In genomic region chr12:123150804-123151678, GRCh38 we compare ENCODE assay signal across 8 cellular contexts. TPM values are rescaled to one million over a fixed set of nuclear protein-coding genes. Genes with fewer than 3 reads are reported as not detected.
DNase-seq lines count a peak whose midpoint lies in the region; ATAC-seq and TF ChIP-seq lines count a peak whose summit lies in the region.

Gene PITPNM2, minus strand, starts transcription at chr12:123151090. Its CDS starts 116,500 bp downstream, at chr12:123034590.

- DNase-seq in NCI-H748 treated with DMSO at 0.1 percent for 48 hours (lab: John Stamatoyannopoulos, UW) (peak; percentile 14), endodermal cell (peak; percentile 84), mesothelial cell of epicardium (ENCODE audit: low spot score in 2 of 2, unreplicated experiment in 2 of 2) (peak; percentile 51 to 63)
- peak; percentile 18 to 33 (median 27) for DNase-seq in activated CD8-positive, alpha-beta memory T cell treated with anti-CD3 and anti-CD28 coated beads for 48 hours (ENCODE audit: low read depth in 2 of 3, low spot score in 2 of 3)
- peak; percentile 49 to 75 for DNase-seq in stimulated activated effector memory CD8-positive, alpha-beta T cell treated with anti-CD3 and anti-CD28 coated beads, Interleukin-12 subunit alpha, Interleukin-12 subunit beta, amount 100 ng/mL, for 72 hours (ENCODE audit: low spot score in 2 of 2)

- H3K4me1 Mint-ChIP-seq in endodermal cell, result peaks cover 28% of the 10 kb centered on the region
- peaks cover 14% of the 10 kb centered on the region for H3K4me1 Mint-ChIP-seq in mesothelial cell of epicardium
- H3K4me1 Mint-ChIP-seq in stimulated activated effector memory CD8-positive, alpha-beta T cell treated with anti-CD3 and anti-CD28 coated beads, Interleukin-12 subunit alpha, Interleukin-12 subunit beta, amount 100 ng/mL, for 72 hours, result peaks cover 16% of the 10 kb centered on the region

- no peaks in the 10 kb centered on the region for H3K4me1 ChIP-seq in endodermal cell (ENCODE audit: control insufficient read depth, insufficient read depth, low read length)

- peak within 1 kb of the TSS; percentile 57 for H3K9ac ChIP-seq in endodermal cell (ENCODE audit: extremely low read depth, low read length, poor library complexity, severe bottlenecking)

- peaks cover 8% of the 10 kb centered on the region for H3K36me3 ChIP-seq in endodermal cell (ENCODE audit: control insufficient read depth, insufficient read depth, low read length)

- H3K27ac ChIP-seq in endodermal cell (ENCODE audit: low read depth, low read length), result no peak within 1 kb of the TSS

- H3K27ac Mint-ChIP-seq in endodermal cell, result peak within 1 kb of the TSS; percentile 29
- no peak within 1 kb of the TSS for H3K27ac Mint-ChIP-seq in mesothelial cell of epicardium
- peak within 1 kb of the TSS; percentile 85 for H3K27ac Mint-ChIP-seq in stimulated activated effector memory CD8-positive, alpha-beta T cell treated with anti-CD3 and anti-CD28 coated beads, Interleukin-12 subunit alpha, Interleukin-12 subunit beta, amount 100 ng/mL, for 72 hours

- peak within 1 kb of the TSS; percentile 72 for H3K4me3 Mint-ChIP-seq in endodermal cell
- peak within 1 kb of the TSS; percentile 75 for H3K4me3 Mint-ChIP-seq in mesothelial cell of epicardium
- H3K4me3 Mint-ChIP-seq in stimulated activated effector memory CD8-positive, alpha-beta T cell treated with anti-CD3 and anti-CD28 coated beads, Interleukin-12 subunit alpha, Interleukin-12 subunit beta, amount 100 ng/mL, for 72 hours, result peak within 1 kb of the TSS; percentile 76

- peaks cover under 1% of the 10 kb centered on the region for H3K36me3 Mint-ChIP-seq in endodermal cell (ENCODE audit: low read depth)
- H3K36me3 Mint-ChIP-seq in mesothelial cell of epicardium, result no peaks in the 10 kb centered on the region
- H3K36me3 Mint-ChIP-seq in stimulated activated effector memory CD8-positive, alpha-beta T cell treated with anti-CD3 and anti-CD28 coated beads, Interleukin-12 subunit alpha, Interleukin-12 subunit beta, amount 100 ng/mL, for 72 hours, result peaks cover 24% of the 10 kb centered on the region

- no peaks in the 10 kb centered on the region for H3K9me3 ChIP-seq in endodermal cell (ENCODE audit: control insufficient read depth, low read length)

- H3K27me3 Mint-ChIP-seq in endodermal cell (ENCODE audit: insufficient read depth) (peaks cover 11% of the 10 kb centered on the region), mesothelial cell of epicardium (ENCODE audit: low read depth) (peaks cover 27% of the 10 kb centered on the region)

- peak within 1 kb of the TSS; percentile 54 for H3K4me3 ChIP-seq in GM12875 (ENCODE audit: low read depth, low read length)
- peak within 1 kb of the TSS; percentile 77 for H3K4me3 ChIP-seq in endodermal cell (ENCODE audit: low read length)

- TF ChIP-seq CTCF in GM12875 (IDR thresholded peaks at IDR 0.05; ENCODE audit: borderline replicate concordance, insufficient read depth, low read depth, low read length) (no peak), endodermal cell (conservative IDR thresholded peaks at IDR 0.05) (peak; percentile 21), mesothelial cell of epicardium (IDR thresholded peaks at IDR 0.05; ENCODE audit: unreplicated experiment) (no peak)

- WGBS in endodermal cell (ENCODE audit: insufficient coverage in 1 of 2, insufficient read length in 1 of 2), 2 experiments, result 0 to 1% methylated on average over 17 to 130 of the region's 130 CpGs

- peaks cover 10% of the 10 kb centered on the region for H3K27me3 ChIP-seq in endodermal cell (ENCODE audit: control insufficient read depth, insufficient read depth, low read length, poor library complexity, severe bottlenecking)

- H3K9me3 Mint-ChIP-seq in endodermal cell, result no peaks in the 10 kb centered on the region
- H3K9me3 Mint-ChIP-seq in mesothelial cell of epicardium, result no peaks in the 10 kb centered on the region
- H3K9me3 Mint-ChIP-seq in stimulated activated effector memory CD8-positive, alpha-beta T cell treated with anti-CD3 and anti-CD28 coated beads, Interleukin-12 subunit alpha, Interleukin-12 subunit beta, amount 100 ng/mL, for 72 hours, result no peaks in the 10 kb centered on the region

- ATAC-seq in HG02852 (IDR thresholded peaks at IDR 0.05; ENCODE audit: unreplicated experiment), result peak; percentile 70
- peak; percentile 87 for ATAC-seq in stimulated activated effector memory CD8-positive, alpha-beta T cell treated with anti-CD3 and anti-CD28 coated beads, Interleukin-12 subunit alpha, Interleukin-12 subunit beta, amount 100 ng/mL, for 72 hours
- ATAC-seq in GM21526 (IDR thresholded peaks at IDR 0.05; ENCODE audit: low FRiP score, unreplicated experiment), result no peak

RNA-seq across cellular contexts. Expression of gene PITPNM2, which starts in this region (rescaled TPM):
- total RNA-seq in endodermal cell (10 to 100 TPM in 1 of 2 donors, 1 to 10 TPM in 1; 3.2 to 13.4 TPM), mesothelial cell of epicardium (5.9 to 7.5 TPM (median 7.0 TPM) in 3 replicates)
- polyA plus RNA-seq in endodermal cell (2013, experiment 1 of 2), result 3.0 TPM
- polyA plus RNA-seq in endodermal cell (2013, experiment 2 of 2), result 2.6 TPM

Comparison
In these comparisons a context has a peak if more than half of its experiments do, and no peak if none do; other contexts are left out.
1. DNase-seq: peak in every context shown above with its lines; median percentile 84 in endodermal cell; 62 in stimulated activated effector memory CD8-positive, alpha-beta T cell treated with anti-CD3 and anti-CD28 coated beads, Interleukin-12 subunit alpha, Interleukin-12 subunit beta, amount 100 ng/mL, for 72 hours; 57 in mesothelial cell of epicardium; 27 in activated CD8-positive, alpha-beta memory T cell treated with anti-CD3 and anti-CD28 coated beads for 48 hours; 14 in NCI-H748 treated with DMSO at 0.1 percent for 48 hours.